Comparison of ENCODE assay signal across 18 cellular contexts in genomic region chr11:121039971-121040613, GRCh38.
"Had no signal": no experiment of that assay in that cellular context is flagged by ENCODE, and none has a peak within 500 bp of the region (broad histone marks: within the 10 kb centered on the region; RNA-seq: fewer than 3 reads in every experiment).

No MANE protein-coding gene starts in this region.

- DNase-seq: activated effector memory CD4-positive, alpha-beta T cell treated with anti-CD3 and anti-CD28 coated beads, Interleukin-2, amount 50 U/mL, for 16 hours; activated T-cell treated with anti-CD3 and anti-CD28 coated beads, Interleukin-2, amount 50 U/mL, for 1 hour; amygdala; foreskin melanocyte; heart left ventricle; mucosa of descending colon; naive thymus-derived CD8-positive, alpha-beta T cell; nucleus accumbens; right lobe of liver; T-helper 17 cell; tibial artery had no signal

- H3K36me3 ChIP-seq: right lobe of liver, tibial artery had no signal

- H3K27me3 ChIP-seq: heart left ventricle, right lobe of liver, tibial artery had no signal

- H3K4me3 Mint-ChIP-seq: activated naive CD8-positive, alpha-beta T cell; brain; dendritic cell treated with granulocyte-macrophage colony-stimulating factor and Interleukin-4, amounts not matched to agents 40 ng/mL and 50 ng/mL, for 4 days; naive thymus-derived CD8-positive, alpha-beta T cell; stimulated activated effector memory CD8-positive, alpha-beta T cell treated with anti-CD3 and anti-CD28 coated beads, Interleukin-12 subunit alpha, Interleukin-12 subunit beta, amount 100 ng/mL, for 72 hours; T-helper 17 cell had no signal

- H3K9me3 ChIP-seq: heart left ventricle, mucosa of descending colon, right lobe of liver, tibial artery had no signal

- H3K4me3 ChIP-seq: heart left ventricle, lung, mucosa of descending colon, right lobe of liver, tibial artery had no signal

- H3K27ac Mint-ChIP-seq: activated naive CD8-positive, alpha-beta T cell; brain; dendritic cell treated with granulocyte-macrophage colony-stimulating factor and Interleukin-4, amounts not matched to agents 40 ng/mL and 50 ng/mL, for 4 days; naive thymus-derived CD8-positive, alpha-beta T cell; stimulated activated effector memory CD8-positive, alpha-beta T cell treated with anti-CD3 and anti-CD28 coated beads, Interleukin-12 subunit alpha, Interleukin-12 subunit beta, amount 100 ng/mL, for 72 hours; T-helper 17 cell had no signal

- H3K27me3 Mint-ChIP-seq: activated naive CD8-positive, alpha-beta T cell; brain; dendritic cell treated with granulocyte-macrophage colony-stimulating factor and Interleukin-4, amounts not matched to agents 40 ng/mL and 50 ng/mL, for 4 days; naive thymus-derived CD8-positive, alpha-beta T cell; progenitor cell of endocrine pancreas; T-helper 17 cell had no signal

- ATAC-seq: activated CD4-positive, CD25-positive, alpha-beta regulatory T cell treated with anti-CD3 and anti-CD28 coated beads, Interleukin-2, amount 50 U/mL, for 24 hours; heart left ventricle; mucosa of descending colon; naive thymus-derived CD8-positive, alpha-beta T cell; stimulated activated effector memory CD8-positive, alpha-beta T cell treated with anti-CD3 and anti-CD28 coated beads, Interleukin-12 subunit alpha, Interleukin-12 subunit beta, amount 100 ng/mL, for 72 hours; T-helper 17 cell had no signal

- H3K27ac ChIP-seq: heart left ventricle, tibial artery had no signal

- H3K4me1 ChIP-seq: tibial artery had no signal

- H3K36me3 Mint-ChIP-seq: stimulated activated effector memory CD8-positive, alpha-beta T cell treated with anti-CD3 and anti-CD28 coated beads, Interleukin-12 subunit alpha, Interleukin-12 subunit beta, amount 100 ng/mL, for 72 hours had no signal

- H3K9me3 Mint-ChIP-seq: brain; dendritic cell treated with granulocyte-macrophage colony-stimulating factor and Interleukin-4, amounts not matched to agents 40 ng/mL and 50 ng/mL, for 4 days; naive thymus-derived CD8-positive, alpha-beta T cell; stimulated activated effector memory CD8-positive, alpha-beta T cell treated with anti-CD3 and anti-CD28 coated beads, Interleukin-12 subunit alpha, Interleukin-12 subunit beta, amount 100 ng/mL, for 72 hours had no signal
